In the genomic region with DNA sequence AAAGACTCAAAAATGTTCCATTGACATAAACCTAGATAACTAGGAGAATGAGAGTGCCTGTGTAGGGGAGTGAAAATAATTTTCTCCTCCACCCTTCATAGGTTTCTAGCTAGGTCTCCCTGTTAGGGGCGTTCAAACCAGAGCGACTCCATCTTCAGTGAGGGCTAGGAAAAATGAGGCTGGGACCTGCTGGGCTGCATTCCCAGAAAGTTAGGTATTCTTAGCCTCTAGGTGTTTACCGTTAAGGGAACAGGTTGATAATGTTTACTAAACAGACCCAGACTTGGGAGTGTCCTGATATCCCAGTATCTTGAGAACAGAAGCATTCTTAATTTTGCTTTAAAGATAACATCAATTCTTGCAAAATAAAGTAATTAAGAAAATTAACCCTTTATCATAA, we compare ENCODE assay signal across 18 cellular contexts. TPM values are rescaled to one million over a fixed set of nuclear protein-coding genes. Genes with fewer than 3 reads are reported as not detected.
DNase-seq lines count a peak whose midpoint lies in the region; TF ChIP-seq lines count a peak whose summit lies in the region.
"Had no signal": no experiment of that assay in that cellular context is flagged by ENCODE, and none has a peak within 500 bp of the region (broad histone marks: within the 10 kb centered on the region; RNA-seq: fewer than 3 reads in every experiment).

No MANE protein-coding gene starts in this region.

- intact Hi-C loops in activated T-helper 2 cell treated with anti-CD3 and anti-CD28 coated beads, Interferon-gamma antibody, Interleukin-2, Interleukin-4, amounts not matched to agents 10 μg/mL and 5 μg/mL and 100 μg/mL, durations not matched to agents 14 hours and 24 hours and 36 hours (cut with micrococcal nuclease): no loop called here

- no peak overlapping the region for H3K4me3 ChIP-seq in LNCaP clone FGC (ENCODE audit: low read depth, low read length)

- H3K9me3 Mint-ChIP-seq in type B pancreatic cell: no peaks in the 10 kb centered on the region
- no peaks in the 10 kb centered on the region for H3K9me3 Mint-ChIP-seq in immature natural killer cell
- H3K9me3 Mint-ChIP-seq in activated T-helper 2 cell treated with anti-CD3 and anti-CD28 coated beads, Interferon-gamma antibody, Interleukin-2, Interleukin-4, amounts not matched to agents 10 μg/mL and 5 μg/mL and 100 μg/mL, durations not matched to agents 14 hours and 24 hours and 36 hours: no peaks in the 10 kb centered on the region
- H3K9me3 Mint-ChIP-seq: HFFc6 had no signal

- peaks cover 5% of the 10 kb centered on the region for H3K4me1 Mint-ChIP-seq in type B pancreatic cell (ENCODE audit: unreplicated experiment)
- H3K4me1 Mint-ChIP-seq in immature natural killer cell: no peaks in the 10 kb centered on the region
- peaks cover 2% of the 10 kb centered on the region for H3K4me1 Mint-ChIP-seq in activated T-helper 2 cell treated with anti-CD3 and anti-CD28 coated beads, Interferon-gamma antibody, Interleukin-2, Interleukin-4, amounts not matched to agents 10 μg/mL and 5 μg/mL and 100 μg/mL, durations not matched to agents 14 hours and 24 hours and 36 hours (ENCODE audit: low read depth)
- H3K4me1 Mint-ChIP-seq: CD4-positive, CD25-positive, alpha-beta regulatory T cell; CD8-positive, alpha-beta memory T cell had no signal

- H3K4me3 Mint-ChIP-seq in type B pancreatic cell (no peak overlapping the region), immature natural killer cell (no peak overlapping the region)
- no peak overlapping the region for H3K4me3 Mint-ChIP-seq in activated T-helper 2 cell treated with anti-CD3 and anti-CD28 coated beads, Interferon-gamma antibody, Interleukin-2, Interleukin-4, amounts not matched to agents 10 μg/mL and 5 μg/mL and 100 μg/mL, durations not matched to agents 14 hours and 24 hours and 36 hours (ENCODE audit: low read depth)
- H3K4me3 Mint-ChIP-seq: CD4-positive, CD25-positive, alpha-beta regulatory T cell; CD8-positive, alpha-beta memory T cell; HFFc6 had no signal

- TF ChIP-seq CTCF in LNCaP clone FGC (IDR thresholded peaks at IDR 0.05; ENCODE audit: control insufficient read depth, extremely low read depth, insufficient read depth) (no peak), type B pancreatic cell (conservative IDR thresholded peaks at IDR 0.05) (no peak)

- DNase-seq in ELF-1 (ENCODE audit: low read depth, low spot score) (peak; percentile 80), LNCaP clone FGC (ENCODE audit: low read depth) (peak; percentile 32), islet precursor cell (peak; percentile 75), type B pancreatic cell (ENCODE audit: extremely low spot score, unreplicated experiment) (no peak), DMS153 treated with DMSO at 0.1 percent for 48 hours (lab: John Stamatoyannopoulos, UW; ENCODE audit: unreplicated experiment) (no peak), immature natural killer cell (no peak)
- DNase-seq in activated T-helper 2 cell treated with anti-CD3 and anti-CD28 coated beads, Interferon-gamma antibody, Interleukin-2, Interleukin-4, amounts not matched to agents 10 μg/mL and 5 μg/mL and 100 μg/mL, durations not matched to agents 14 hours and 24 hours and 36 hours (ENCODE audit: low spot score): no peak
- DNase-seq: ACHN; BE2C; C1 segment of cervical spinal cord; CD4-positive, CD25-positive, alpha-beta regulatory T cell; CD8-positive, alpha-beta memory T cell; COR-L47; DMS 273 treated with DMSO at 0.1 percent for 48 hours; GF-D8; GOT3; H7; HFFc6 had no signal

- H3K27ac Mint-ChIP-seq in type B pancreatic cell: peak overlapping the region; percentile 15
- H3K27ac Mint-ChIP-seq in immature natural killer cell: no peak overlapping the region
- no peak overlapping the region for H3K27ac Mint-ChIP-seq in activated T-helper 2 cell treated with anti-CD3 and anti-CD28 coated beads, Interferon-gamma antibody, Interleukin-2, Interleukin-4, amounts not matched to agents 10 μg/mL and 5 μg/mL and 100 μg/mL, durations not matched to agents 14 hours and 24 hours and 36 hours
- H3K27ac Mint-ChIP-seq: CD4-positive, CD25-positive, alpha-beta regulatory T cell; CD8-positive, alpha-beta memory T cell; HFFc6 had no signal

- H3K27me3 Mint-ChIP-seq in type B pancreatic cell (peaks cover 4% of the 10 kb centered on the region), immature natural killer cell (ENCODE audit: low read depth in 3 of 3) (peaks cover 5 to 13% (median 6%) of the 10 kb centered on the region in 3 donors)
- peaks cover 13% of the 10 kb centered on the region for H3K27me3 Mint-ChIP-seq in activated T-helper 2 cell treated with anti-CD3 and anti-CD28 coated beads, Interferon-gamma antibody, Interleukin-2, Interleukin-4, amounts not matched to agents 10 μg/mL and 5 μg/mL and 100 μg/mL, durations not matched to agents 14 hours and 24 hours and 36 hours (ENCODE audit: low read depth)

- H3K36me3 Mint-ChIP-seq in type B pancreatic cell: no peaks in the 10 kb centered on the region
- H3K36me3 Mint-ChIP-seq in immature natural killer cell: no peaks in the 10 kb centered on the region
- no peaks in the 10 kb centered on the region for H3K36me3 Mint-ChIP-seq in activated T-helper 2 cell treated with anti-CD3 and anti-CD28 coated beads, Interferon-gamma antibody, Interleukin-2, Interleukin-4, amounts not matched to agents 10 μg/mL and 5 μg/mL and 100 μg/mL, durations not matched to agents 14 hours and 24 hours and 36 hours (ENCODE audit: low read depth)
- H3K36me3 Mint-ChIP-seq: CD4-positive, CD25-positive, alpha-beta regulatory T cell; CD8-positive, alpha-beta memory T cell had no signal

RNA-seq across cellular contexts. Expression of gene PABPC3, which starts 20.1 kb away (rescaled TPM):
- 0.17 and 0.29 TPM in 2 replicates for total RNA-seq in type B pancreatic cell (ENCODE audit: low replicate concordance)
- under 1 TPM in 1 of 3 donors, not detected in 2; 0.09 TPM for polyA plus RNA-seq in immature natural killer cell
- total RNA-seq in activated T-helper 2 cell treated with anti-CD3 and anti-CD28 coated beads, Interferon-gamma antibody, Interleukin-2, Interleukin-4, amounts not matched to agents 10 μg/mL and 5 μg/mL and 100 μg/mL, durations not matched to agents 14 hours and 24 hours and 36 hours: 0.23 and 0.39 TPM in 2 replicates

RNA-seq across cellular contexts. Expression of gene AMER2, which starts 56.0 kb away (rescaled TPM):
- 0.14 and 0.31 TPM in 2 replicates for total RNA-seq in type B pancreatic cell (ENCODE audit: low replicate concordance)
- not detected for polyA plus RNA-seq in immature natural killer cell
- total RNA-seq in activated T-helper 2 cell treated with anti-CD3 and anti-CD28 coated beads, Interferon-gamma antibody, Interleukin-2, Interleukin-4, amounts not matched to agents 10 μg/mL and 5 μg/mL and 100 μg/mL, durations not matched to agents 14 hours and 24 hours and 36 hours: not detected in 2 replicates
- total RNA-seq: CD4-positive, CD25-positive, alpha-beta regulatory T cell; CD8-positive, alpha-beta memory T cell; HFFc6 had no signal
- polyA plus RNA-seq: CD4-positive, CD25-positive, alpha-beta regulatory T cell; CD8-positive, alpha-beta memory T cell had no signal

Comparison
In these comparisons a context has a peak if more than half of its experiments do, and no peak if none do; other contexts are left out.
1. DNase-seq: peak in ELF-1 (single experiment), LNCaP clone FGC (single experiment) and islet precursor cell (single experiment); none in type B pancreatic cell (single experiment), DMS153 treated with DMSO at 0.1 percent for 48 hours (single experiment), immature natural killer cell (0 of 3) and activated T-helper 2 cell treated with anti-CD3 and anti-CD28 coated beads, Interferon-gamma antibody, Interleukin-2, Interleukin-4, amounts not matched to agents 10 μg/mL and 5 μg/mL and 100 μg/mL, durations not matched to agents 14 hours and 24 hours and 36 hours (single experiment).